1 cellular context compared by ENCODE assay signal in genomic region chrX:29687687-29688086, GRCh38.
TF ChIP-seq lines count a peak whose summit lies in the region.

No MANE protein-coding gene starts in this region.

TF ChIP-seq in GM23338, 12 proteins besides CTCF, POLR2A, EP300 and RAD21 (continued from another document):
- TF ChIP-seq REST (IDR thresholded peaks at IDR 0.05; ENCODE audit: unreplicated experiment) (no peak), STAT1 (IDR thresholded peaks at IDR 0.05; ENCODE audit: unreplicated experiment) (no peak), EZH2phosphoT487 (IDR thresholded peaks at IDR 0.05; ENCODE audit: unreplicated experiment) (no peak), ZNF462 (CRISPR knock-in tag; IDR thresholded peaks at IDR 0.05) (no peak), EZH2 (IDR thresholded peaks at IDR 0.05; ENCODE audit: low read depth, unreplicated experiment) (no peak)
TF ChIP-seq in GM23338: peak in this region for 0.
